In genomic region chr17:2867441-2868424, GRCh38 we compare ENCODE assay signal across 1 cellular context.
TF ChIP-seq lines count a peak whose summit lies in the region.

No MANE protein-coding gene starts in this region.

TF ChIP-seq in HCT116, 20 proteins besides CTCF, POLR2A, EP300 and RAD21 (continued from another document):
- no peak for TF ChIP-seq JUND (IDR thresholded peaks at IDR 0.05)
- no peak for TF ChIP-seq CEBPB (IDR thresholded peaks at IDR 0.05; ENCODE audit: low read depth)
- no peak for TF ChIP-seq MAX (IDR thresholded peaks at IDR 0.05)
- TF ChIP-seq YY1 (IDR thresholded peaks at IDR 0.05; ENCODE audit: extremely low read depth, insufficient replicate concordance, low read depth, low read length), result no peak
- no peak for TF ChIP-seq FOSL1 (IDR thresholded peaks at IDR 0.05; ENCODE audit: low read depth)
- no peak for TF ChIP-seq SIN3A (IDR thresholded peaks at IDR 0.05; ENCODE audit: low read depth)
- no peak for TF ChIP-seq EZH2phosphoT487 (IDR thresholded peaks at IDR 0.05; ENCODE audit: borderline replicate concordance)
- TF ChIP-seq REST (IDR thresholded peaks at IDR 0.05; ENCODE audit: low read depth), result no peak
- TF ChIP-seq ATF3 (IDR thresholded peaks at IDR 0.05), result no peak
- TF ChIP-seq POLR2AphosphoS5 (IDR thresholded peaks at IDR 0.05; ENCODE audit: low read depth, low read length), result no peak
- TF ChIP-seq SRF (IDR thresholded peaks at IDR 0.05; ENCODE audit: low read depth), result no peak
- TF ChIP-seq SP1 (IDR thresholded peaks at IDR 0.05; ENCODE audit: low read depth), result no peak
TF ChIP-seq in HCT116: peak in this region for 0.
